ENCODE assay signal across 9 cellular contexts in genomic region chr1:180912211-180912800, GRCh38. TPM values are rescaled to one million over a fixed set of nuclear protein-coding genes. Genes with fewer than 3 reads are reported as not detected.
DNase-seq lines count a peak whose midpoint lies in the region; ATAC-seq and TF ChIP-seq lines count a peak whose summit lies in the region.
"Had no signal": no experiment of that assay in that cellular context is flagged by ENCODE, and none has a peak within 500 bp of the region (broad histone marks: within the 10 kb centered on the region; RNA-seq: fewer than 3 reads in every experiment).

No MANE protein-coding gene starts in this region.

- no peak for TF ChIP-seq CTCF in WI38 (IDR thresholded peaks at IDR 0.05; ENCODE audit: low read depth, low read length)

- peak overlapping the region; percentile 70 for H3K4me3 ChIP-seq in WI38 (ENCODE audit: low read depth, low read length)

- ATAC-seq in GM21360 (IDR thresholded peaks at IDR 0.05; ENCODE audit: unreplicated experiment) = no peak

- DNase-seq in NCI-H748 (lab: John Stamatoyannopoulos, UW; ENCODE audit: unreplicated experiment) = peak; percentile 33
- no peak for DNase-seq in NCI-H748 treated with DMSO at 0.1 percent for 48 hours (lab: John Stamatoyannopoulos, UW)
- peak; percentile 76 for DNase-seq in cardiac septum (ENCODE audit: low spot score)
- DNase-seq in posterior vena cava (ENCODE audit: low spot score) = peak; percentile 85
- no peak for DNase-seq in UCSD-AML1 (lab: John Stamatoyannopoulos, UW; ENCODE audit: unreplicated experiment)
- no peak for DNase-seq in NCI-H1105 (lab: John Stamatoyannopoulos, UW)
- DNase-seq: DND-41 had no signal

- intact Hi-C loops in cardiac septum (cut with DNase I) (loop anchor here (2.0 kb wide), 1 partner anchor 110 kb away; the partner anchor contains the start of gene STX6), posterior vena cava (cut with DNase I) (loop anchor here in 1 of 2 donors (5.0 kb wide), 1 partner anchor 230 kb away; no protein-coding TSS in a partner anchor)

RNA-seq across cellular contexts. Expression of gene KIAA1614, which starts 0.4 kb away (rescaled TPM):
- total RNA-seq in cardiac septum (11.4 TPM), posterior vena cava (10 to 100 TPM; 10.7 to 12.7 TPM)

Comparison
In these comparisons a context has a peak if more than half of its experiments do, and no peak if none do; other contexts are left out.
1. DNase-seq: peak in NCI-H748 (single experiment), cardiac septum (single experiment) and posterior vena cava (single experiment); none in NCI-H748 treated with DMSO at 0.1 percent for 48 hours (single experiment), UCSD-AML1 (single experiment) and NCI-H1105 (single experiment).